Comparison of ENCODE assay signal across 12 cellular contexts in the genomic region with DNA sequence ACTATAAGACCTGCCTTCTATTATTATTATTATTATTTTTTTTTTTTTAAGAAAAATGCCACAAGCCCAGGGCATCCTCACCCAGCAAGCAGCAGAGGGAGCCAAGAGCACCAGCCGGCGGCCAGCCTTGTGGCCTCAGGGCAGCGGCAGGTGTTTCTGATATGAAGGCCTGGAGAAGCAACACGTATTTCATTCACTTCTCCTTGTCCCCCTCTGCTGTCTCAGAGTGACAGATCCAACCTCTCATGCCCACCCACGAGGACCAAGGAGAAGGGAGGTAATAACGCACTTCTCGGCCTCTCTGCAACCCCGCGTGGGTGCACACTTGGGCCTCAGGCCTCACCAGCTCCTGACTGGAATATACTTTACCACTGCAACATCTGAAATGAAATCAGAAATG. TPM values are rescaled to one million over a fixed set of nuclear protein-coding genes. Genes with fewer than 3 reads are reported as not detected.
DNase-seq lines count a peak whose midpoint lies in the region; ATAC-seq, FAIRE-seq and TF ChIP-seq lines count a peak whose summit lies in the region.
"Had no signal": no experiment of that assay in that cellular context is flagged by ENCODE, and none has a peak within 500 bp of the region (broad histone marks: within the 10 kb centered on the region; RNA-seq: fewer than 3 reads in every experiment).

No MANE protein-coding gene starts in this region.

- H3K4me1 Mint-ChIP-seq in nephron, result peaks cover 5% of the 10 kb centered on the region

- peak overlapping the region in 1 of 3 experiments; percentile 50 for H3K27ac Mint-ChIP-seq in nephron

- peak in 2 of 3 experiments; percentile 14 to 20 for TF ChIP-seq CTCF in nephron (IDR thresholded peaks at IDR 0.05; ENCODE audit: unreplicated experiment in 3 of 3)

- peaks cover under 1% of the 10 kb centered on the region for H3K9me3 Mint-ChIP-seq in nephron

- no peak for ATAC-seq in HG02852 (IDR thresholded peaks at IDR 0.05; ENCODE audit: unreplicated experiment)
- ATAC-seq in GM19351 (IDR thresholded peaks at IDR 0.05; ENCODE audit: unreplicated experiment), result no peak

- peaks cover 9% of the 10 kb centered on the region for H3K36me3 Mint-ChIP-seq in nephron (ENCODE audit: low read depth)

- no peaks in the 10 kb centered on the region for H3K27me3 Mint-ChIP-seq in nephron (ENCODE audit: low read depth)

- no peak overlapping the region for H3K4me3 Mint-ChIP-seq in nephron

- peak; percentile 72 for DNase-seq in D341Med (ENCODE audit: low spot score)
- peak; percentile 85 for DNase-seq in NCI-H146 (lab: John Stamatoyannopoulos, UW)
- peak; percentile 47 for DNase-seq in cerebellum (ENCODE audit: low spot score)
- DNase-seq in GM19239 (ENCODE audit: insufficient read length, low spot score), result no peak
- no peak for DNase-seq in activated effector memory CD4-positive, alpha-beta T cell treated with Interleukin-2 at 50 U/mL for 16 hours
- DNase-seq: EL, NCI-H446 treated with DMSO at 0.1 percent for 48 hours, nucleus accumbens had no signal

- no peak for FAIRE-seq in GM19239 (lab: Jason Lieb, UNC)

RNA-seq across cellular contexts. Expression of a gene that starts 25.4 kb away (rescaled TPM):
- 102 TPM for total RNA-seq in cerebellum

RNA-seq across cellular contexts. Expression of a gene that starts 52.1 kb away (rescaled TPM):
- not detected for total RNA-seq in cerebellum
- total RNA-seq: HT1080 had no signal

Comparison
In these comparisons a context has a peak if more than half of its experiments do, and no peak if none do; other contexts are left out.
1. DNase-seq: peak in D341Med (single experiment), NCI-H146 (single experiment) and cerebellum (single experiment); none in GM19239 (single experiment) and activated effector memory CD4-positive, alpha-beta T cell treated with Interleukin-2 at 50 U/mL for 16 hours (single experiment).